ENCODE assay signal across 24 cellular contexts in genomic region chr3:8366214-8366613, GRCh38.
"Had no signal": no experiment of that assay in that cellular context is flagged by ENCODE, and none has a peak within 500 bp of the region (broad histone marks: within the 10 kb centered on the region; RNA-seq: fewer than 3 reads in every experiment).

No MANE protein-coding gene starts in this region.

- H3K4me1 Mint-ChIP-seq: activated T-helper 17 cell treated with anti-CD3 and anti-CD28 coated beads, Interleukin-2, amount 50 U/mL, for 72 hours; memory B cell; stimulated activated effector memory CD8-positive, alpha-beta T cell treated with anti-CD3 and anti-CD28 coated beads, Interleukin-12 subunit alpha, Interleukin-12 subunit beta, amount 100 ng/mL, for 72 hours had no signal

- H3K27me3 Mint-ChIP-seq: activated CD8-positive, alpha-beta T cell treated with anti-CD3 and anti-CD28 coated beads for 36 hours; naive thymus-derived CD8-positive, alpha-beta T cell; stimulated activated naive CD8-positive, alpha-beta T cell treated with anti-CD3 and anti-CD28 coated beads, Interleukin-15, Interleukin-2, amounts not matched to agents 100 ng/mL and 50 ng/mL, for 24 hours had no signal

- ATAC-seq: activated CD8-positive, alpha-beta T cell treated with anti-CD3 and anti-CD28 coated beads for 36 hours; activated naive CD4-positive, alpha-beta T cell treated with anti-CD3 and anti-CD28 coated beads, Interleukin-2, amount 50 U/mL, for 72 hours; activated T-cell treated with anti-CD3 and anti-CD28 coated beads, Interleukin-2, amount 50 U/mL, for 4 hours; activated T-helper 17 cell treated with anti-CD3 and anti-CD28 coated beads, Interleukin-2, amount 50 U/mL, for 72 hours; gastroesophageal sphincter; naive thymus-derived CD8-positive, alpha-beta T cell; stimulated activated effector memory CD8-positive, alpha-beta T cell treated with anti-CD3 and anti-CD28 coated beads, Interleukin-12 subunit alpha, Interleukin-12 subunit beta, amount 100 ng/mL, for 72 hours had no signal

- H3K27ac Mint-ChIP-seq: activated CD8-positive, alpha-beta T cell treated with anti-CD3 and anti-CD28 coated beads for 36 hours; activated naive CD4-positive, alpha-beta T cell treated with anti-CD3 and anti-CD28 coated beads, Interleukin-2, amount 50 U/mL, for 72 hours; activated T-helper 17 cell treated with anti-CD3 and anti-CD28 coated beads, Interleukin-2, amount 50 U/mL, for 72 hours; memory B cell; neural progenitor cell; stimulated activated effector memory CD8-positive, alpha-beta T cell treated with anti-CD3 and anti-CD28 coated beads, Interleukin-12 subunit alpha, Interleukin-12 subunit beta, amount 100 ng/mL, for 72 hours; stimulated activated naive CD8-positive, alpha-beta T cell treated with anti-CD3 and anti-CD28 coated beads, Interleukin-15, Interleukin-2, amounts not matched to agents 100 ng/mL and 50 ng/mL, for 24 hours had no signal

- H3K36me3 Mint-ChIP-seq: neural progenitor cell; stimulated activated effector memory CD8-positive, alpha-beta T cell treated with anti-CD3 and anti-CD28 coated beads, Interleukin-12 subunit alpha, Interleukin-12 subunit beta, amount 100 ng/mL, for 72 hours had no signal

- DNase-seq: activated CD4-positive, alpha-beta T cell treated with anti-CD3 and anti-CD28 coated beads, Interleukin-2, amount 50 U/mL, for 1 hour; activated CD4-positive, CD25-positive, alpha-beta regulatory T cell treated with anti-CD3 and anti-CD28 coated beads, Interleukin-2, amount 50 U/mL, for 72 hours; activated CD8-positive, alpha-beta T cell treated with anti-CD3 and anti-CD28 coated beads for 36 hours; activated gamma-delta T cell treated with Interleukin-2 at 50 U/mL for 16 hours; activated T-cell treated with anti-CD3 and anti-CD28 coated beads, Interleukin-2, amount 50 U/mL, for 4 hours; anterior cingulate cortex; effector CD8-positive, alpha-beta T cell; head of caudate nucleus; left cardiac atrium; naive thymus-derived CD8-positive, alpha-beta T cell; occipital lobe; posterior cingulate gyrus; sigmoid colon; small intestine; stimulated activated CD4-positive, alpha-beta T cell treated with anti-CD3 and anti-CD28 coated beads, Interleukin-4, amount 100 ng/mL, for 24 hours; transverse colon had no signal

- H3K4me3 Mint-ChIP-seq: activated CD8-positive, alpha-beta T cell treated with anti-CD3 and anti-CD28 coated beads for 36 hours; activated T-cell treated with anti-CD3 and anti-CD28 coated beads, Interleukin-2, amount 50 U/mL, for 4 hours; activated T-helper 17 cell treated with anti-CD3 and anti-CD28 coated beads, Interleukin-2, amount 50 U/mL, for 72 hours; central memory CD8-positive, alpha-beta T cell; memory B cell; naive thymus-derived CD8-positive, alpha-beta T cell; neural progenitor cell; stimulated activated effector memory CD8-positive, alpha-beta T cell treated with anti-CD3 and anti-CD28 coated beads, Interleukin-12 subunit alpha, Interleukin-12 subunit beta, amount 100 ng/mL, for 72 hours; stimulated activated naive CD8-positive, alpha-beta T cell treated with anti-CD3 and anti-CD28 coated beads, Interleukin-15, Interleukin-2, amounts not matched to agents 100 ng/mL and 50 ng/mL, for 24 hours had no signal

- H3K9me3 Mint-ChIP-seq: neural progenitor cell had no signal
